ENCODE assay signal across 9 cellular contexts in the genomic region with DNA sequence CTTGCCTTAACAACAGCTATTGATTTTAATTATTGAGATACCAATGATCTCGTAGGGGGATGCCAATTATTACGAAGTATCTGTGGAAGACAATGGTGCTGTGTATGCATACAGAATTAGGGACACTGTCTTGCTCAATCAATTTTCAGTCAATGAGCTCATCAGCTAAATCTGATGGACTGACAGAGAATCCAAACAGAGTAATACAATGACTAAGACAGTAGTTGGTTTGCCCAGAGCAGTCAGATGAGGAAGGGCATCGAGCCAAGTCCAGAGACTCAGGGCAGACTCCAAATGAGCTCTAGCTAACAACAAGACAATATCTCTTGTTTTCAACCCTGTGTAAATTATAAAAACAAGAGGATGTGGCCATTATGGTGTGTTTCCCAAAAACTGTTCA. TPM values are rescaled to one million over a fixed set of nuclear protein-coding genes. Genes with fewer than 3 reads are reported as not detected.
A peak's percentile ranks its signal among the peaks of the same experiment; 100 is the strongest.
DNase-seq lines count a peak whose midpoint lies in the region; ATAC-seq and TF ChIP-seq lines count a peak whose summit lies in the region.
"Had no signal": no experiment of that assay in that cellular context is flagged by ENCODE, and none has a peak within 500 bp of the region (broad histone marks: within the 10 kb centered on the region; RNA-seq: fewer than 3 reads in every experiment).

No MANE protein-coding gene starts in this region.

- no peak for TF ChIP-seq CTCF in Panc1 (IDR thresholded peaks at IDR 0.05)

- H3K9me3 Mint-ChIP-seq in CD8-positive, alpha-beta memory T cell: no peaks in the 10 kb centered on the region

- H3K4me1 ChIP-seq in Panc1 (ENCODE audit: control insufficient read depth, insufficient read depth, low read length): peaks cover 4% of the 10 kb centered on the region; the same call in 1 of the 2 replicates
- H3K4me1 ChIP-seq in CD8-positive, alpha-beta memory T cell (ENCODE audit: insufficient read depth, low read length): no peaks in the 10 kb centered on the region

- H3K27me3 Mint-ChIP-seq in CD8-positive, alpha-beta memory T cell: peaks cover 2 to 24% of the 10 kb centered on the region in 2 donors

- DNase-seq in Daoy (ENCODE audit: low read depth) (peak; percentile 75), Panc1 (ENCODE audit: low read depth, low spot score) (peak; percentile 88), myocyte (ENCODE audit: low read depth) (peak; percentile 96), D341Med (ENCODE audit: low spot score) (no peak)
- DNase-seq in CD8-positive, alpha-beta memory T cell: no peak

- H3K36me3 Mint-ChIP-seq in CD8-positive, alpha-beta memory T cell: peaks cover 0 to 6% (median 0%) of the 10 kb centered on the region in 3 donors

- no peak overlapping the region for H3K27ac ChIP-seq in Panc1 (ENCODE audit: low read length)
- H3K27ac ChIP-seq in CD8-positive, alpha-beta memory T cell (ENCODE audit: low read depth, low read length): no peak overlapping the region

- CTCF ChIA-PET in Panc1 (lab: Charles Lee): interaction anchor here (0.6 kb wide), 1 partner anchor 104 kb away, joined by 6 read pairs; no protein-coding TSS in a partner anchor
- CTCF ChIA-PET in CD8-positive, alpha-beta memory T cell (lab: Charles Lee): interaction anchor here (0.9 kb wide), 1 partner anchor 28 kb away, joined by 3 read pairs; no protein-coding TSS in a partner anchor

- ATAC-seq in Panc1 (0 out of 2 replicates have a peak, but pooled peaks have one; percentile 25), esophagus mucosa (peak; percentile 89), GM21576 (IDR thresholded peaks at IDR 0.05; ENCODE audit: unreplicated experiment) (no peak), HG03108 (IDR thresholded peaks at IDR 0.05; ENCODE audit: unreplicated experiment) (no peak)

- H3K9me3 ChIP-seq in Panc1 (ENCODE audit: control insufficient read depth, insufficient read depth, low read depth, low read length): no peaks in the 10 kb centered on the region
- no peaks in the 10 kb centered on the region for H3K9me3 ChIP-seq in CD8-positive, alpha-beta memory T cell (ENCODE audit: low read length)

- intact Hi-C loops in Panc1 (cut with micrococcal nuclease; ENCODE audit: unreplicated experiment): no loop called here

- no TSS peak for BruUV-seq in Panc1 (replicated peaks; lab: Mats Ljungman, UMichigan)

- POLR2A ChIA-PET in Panc1 (lab: Charles Lee): no interaction called here
- POLR2A ChIA-PET in CD8-positive, alpha-beta memory T cell (lab: Charles Lee): interaction anchor here (0.7 kb wide), 2 partner anchors 80 to 662 kb away, joined by 3 to 8 read pairs; no protein-coding TSS in a partner anchor

- in situ Hi-C loops in Panc1 (cut with HindIII; ENCODE audit: low pct_unique_long_range_greater_than_20kb, low sequenced_read_pairs): no loop called here

- no peaks in the 10 kb centered on the region for H3K4me1 Mint-ChIP-seq in CD8-positive, alpha-beta memory T cell

- H3K36me3 ChIP-seq in Panc1 (ENCODE audit: control insufficient read depth, insufficient read depth, low read length): no peaks in the 10 kb centered on the region
- H3K36me3 ChIP-seq in CD8-positive, alpha-beta memory T cell (ENCODE audit: insufficient read depth, low read length): no peaks in the 10 kb centered on the region

- H3K4me3 Mint-ChIP-seq in CD8-positive, alpha-beta memory T cell: no peak overlapping the region

- no peak overlapping the region for H3K4me3 ChIP-seq in Panc1 (ENCODE audit: low read depth in 2 of 2, low read length in 2 of 2)
- H3K4me3 ChIP-seq in CD8-positive, alpha-beta memory T cell (ENCODE audit: low read length): no peak overlapping the region

- no peak overlapping the region for H3K27ac Mint-ChIP-seq in CD8-positive, alpha-beta memory T cell

- no peaks in the 10 kb centered on the region for H3K27me3 ChIP-seq in Panc1 (ENCODE audit: control insufficient read depth, insufficient read depth, low read length)
- peaks cover 3% of the 10 kb centered on the region for H3K27me3 ChIP-seq in CD8-positive, alpha-beta memory T cell (ENCODE audit: insufficient read depth, low read length, poor library complexity, severe bottlenecking)

RNA-seq across cellular contexts. Expression of gene GSX2, which starts 14.7 kb away (rescaled TPM):
- total RNA-seq in Daoy (2014; rRNA removed; shearing (Covaris generic)): not detected in 2 replicates
- total RNA-seq in Panc1 (2021; ENCODE audit: unreplicated experiment) (not detected), esophagus mucosa (not detected), myocyte (not detected in 2 replicates)
- not detected for polyA plus RNA-seq in Panc1 (2012; ENCODE audit: insufficient read length)
- 0.08 TPM for polyA plus RNA-seq in myocyte (2012)
- not detected for total RNA-seq in CD8-positive, alpha-beta memory T cell
- polyA plus RNA-seq in CD8-positive, alpha-beta memory T cell: not detected
- polyA plus RNA-seq: esophagus had no signal

RNA-seq across cellular contexts. Expression of gene CHIC2, which starts 20.9 kb away (rescaled TPM):
- total RNA-seq in Daoy (2014; rRNA removed; shearing (Covaris generic)): 18.3 and 44.3 TPM in 2 replicates
- total RNA-seq in Panc1 (2021; ENCODE audit: unreplicated experiment): 10.3 TPM
- 8.5 TPM for polyA plus RNA-seq in Panc1 (2012; ENCODE audit: insufficient read length)
- 29.7 TPM for total RNA-seq in esophagus mucosa
- 31.3 and 43.7 TPM in 2 replicates for total RNA-seq in myocyte
- polyA plus RNA-seq in myocyte (2012): 41.4 TPM
- 10 to 100 TPM; 25.0 to 27.9 TPM for total RNA-seq in CD8-positive, alpha-beta memory T cell
- polyA plus RNA-seq in CD8-positive, alpha-beta memory T cell: 57.3 TPM

Comparison
In these comparisons a context has a peak if more than half of its experiments do, and no peak if none do; other contexts are left out.
1. DNase-seq: peak in Daoy (single experiment), Panc1 (single experiment) and myocyte (single experiment); none in CD8-positive, alpha-beta memory T cell (0 of 5) and D341Med (single experiment).
2. ATAC-seq: peak in Panc1 (single experiment) and esophagus mucosa (single experiment); none in GM21576 (single experiment) and HG03108 (single experiment).